In genomic region chr7:2092279-2092678, GRCh38 we compare ENCODE assay signal across 22 cellular contexts.
"Had no signal": no experiment of that assay in that cellular context is flagged by ENCODE, and none has a peak within 500 bp of the region (broad histone marks: within the 10 kb centered on the region; RNA-seq: fewer than 3 reads in every experiment).

No MANE protein-coding gene starts in this region.

- H3K27ac ChIP-seq: ascending aorta, brain microvascular endothelial cell, parathyroid adenoma, upper lobe of right lung had no signal

- DNase-seq: activated B cell treated with CpG ODN at 0.5 μM for 24 hours; activated CD4-positive, alpha-beta T cell treated with anti-CD3 and anti-CD28 coated beads for 36 hours; activated CD4-positive, alpha-beta T cell treated with anti-CD3 and anti-CD28 coated beads, Interleukin-2, amount 50 U/mL, for 4 hours; activated CD8-positive, alpha-beta memory T cell treated with anti-CD3 and anti-CD28 coated beads for 24 hours; activated CD8-positive, alpha-beta memory T cell treated with anti-CD3 and anti-CD28 coated beads, Interleukin-2, amount 50 U/mL, for 4 hours; activated T-cell treated with anti-CD3 and anti-CD28 coated beads, Interleukin-2, amount 50 U/mL, for 24 hours; brain microvascular endothelial cell; caudate nucleus; effector CD4-positive, alpha-beta T cell; hippocampal formation; left ventricle myocardium superior; mesenchymal stem cell; nucleus accumbens; right cardiac atrium; stimulated activated CD4-positive, alpha-beta T cell treated with anti-CD3 and anti-CD28 coated beads, Interleukin-4, amount 100 ng/mL, for 24 hours; stimulated activated naive CD8-positive, alpha-beta T cell treated with anti-CD3 and anti-CD28 coated beads, Interleukin-15, Interleukin-2, amounts not matched to agents 100 U/mL and 50 U/mL, for 24 hours; T1000; upper lobe of right lung had no signal

- H3K27me3 ChIP-seq: ascending aorta, brain microvascular endothelial cell, upper lobe of right lung had no signal

- ATAC-seq: activated CD4-positive, alpha-beta T cell treated with anti-CD3 and anti-CD28 coated beads for 36 hours; activated naive CD4-positive, alpha-beta T cell treated with anti-CD3 and anti-CD28 coated beads, Interleukin-2, amount 50 U/mL, for 72 hours; activated T-helper 17 cell treated with anti-CD3 and anti-CD28 coated beads, Interleukin-2, amount 50 U/mL, for 72 hours; left ventricle myocardium superior; right cardiac atrium; stimulated activated naive CD8-positive, alpha-beta T cell treated with anti-CD3 and anti-CD28 coated beads, Interleukin-15, Interleukin-2, amounts not matched to agents 100 U/mL and 50 U/mL, for 24 hours; upper lobe of right lung had no signal

- H3K4me1 ChIP-seq: ascending aorta, parathyroid adenoma, upper lobe of right lung had no signal
